15 cellular contexts compared by ENCODE assay signal in genomic region chr19:52648336-52648990, GRCh38. TPM values are rescaled to one million over a fixed set of nuclear protein-coding genes. Genes with fewer than 3 reads are reported as not detected.
DNase-seq lines count a peak whose midpoint lies in the region; FAIRE-seq and TF ChIP-seq lines count a peak whose summit lies in the region.
"Had no signal": no experiment of that assay in that cellular context is flagged by ENCODE, and none has a peak within 500 bp of the region (broad histone marks: within the 10 kb centered on the region; RNA-seq: fewer than 3 reads in every experiment).

No MANE protein-coding gene starts in this region.

- no peaks in the 10 kb centered on the region for H3K4me1 Mint-ChIP-seq in progenitor cell of endocrine pancreas (ENCODE audit: low read depth)
- H3K4me1 Mint-ChIP-seq: brain had no signal

- TF ChIP-seq CTCF in progenitor cell of endocrine pancreas (IDR thresholded peaks at IDR 0.05; ENCODE audit: unreplicated experiment) (no peak), sigmoid colon (IDR thresholded peaks at IDR 0.05) (no peak)

- H3K4me3 ChIP-seq in adipocyte (ENCODE audit: low read length) (peak overlapping the region; percentile 56), sigmoid colon (no peak overlapping the region)
- H3K4me3 ChIP-seq: ovary had no signal

- H3K27ac ChIP-seq in sigmoid colon: peak overlapping the region in 1 of 4 donors; percentile 43
- H3K27ac ChIP-seq: ovary had no signal

- FAIRE-seq in HTR-8/SVneo (lab: Jason Lieb, UNC) (no peak), GM19239 (lab: Jason Lieb, UNC) (no peak)
- FAIRE-seq: GM18507, islet of Langerhans had no signal

- peaks cover 19% of the 10 kb centered on the region for H3K36me3 ChIP-seq in adipocyte (ENCODE audit: control insufficient read depth, insufficient read depth, low read length, severe bottlenecking)
- peaks cover 5 to 25% (median 18%) of the 10 kb centered on the region in 4 donors for H3K36me3 ChIP-seq in sigmoid colon
- H3K36me3 ChIP-seq: ovary had no signal

- H3K9me3 ChIP-seq in adipocyte (ENCODE audit: control insufficient read depth, low read length): peaks cover 4% of the 10 kb centered on the region
- peaks cover 0 to 7% (median under 1%) of the 10 kb centered on the region in 4 donors for H3K9me3 ChIP-seq in sigmoid colon
- H3K9me3 ChIP-seq: ovary had no signal

- H3K9me3 Mint-ChIP-seq in progenitor cell of endocrine pancreas (ENCODE audit: low read depth): no peaks in the 10 kb centered on the region

- WGBS in sigmoid colon, 2 donors: 84 to 97% methylated on average over 3 of the region's 3 CpGs

- TF ChIP-seq POLR2A in sigmoid colon (IDR thresholded peaks at IDR 0.05): no peak

- intact Hi-C loops in sigmoid colon (cut with DNase I): no loop called here

- no peak overlapping the region for H3K4me3 Mint-ChIP-seq in progenitor cell of endocrine pancreas (ENCODE audit: low read depth)
- H3K4me3 Mint-ChIP-seq: brain had no signal

- peak overlapping the region; percentile 56 for H3K9ac ChIP-seq in adipocyte (ENCODE audit: low read length)

- DNase-seq in AG20443 (ENCODE audit: low spot score) (peak; percentile 14), adipocyte (ENCODE audit: low read depth) (peak; percentile 57), fibroblast of peridontal ligament (ENCODE audit: extremely low read depth) (peak; percentile 59), progenitor cell of endocrine pancreas (ENCODE audit: low spot score, unreplicated experiment) (no peak), HTR-8/SVneo (ENCODE audit: insufficient read length, low spot score) (no peak), sigmoid colon (no peak), GM19239 (ENCODE audit: insufficient read length, low spot score) (no peak), cerebellum (ENCODE audit: low spot score) (no peak)
- DNase-seq: activated effector memory CD4-positive, alpha-beta T cell treated with Interleukin-2 at 50 U/mL for 16 hours; DMS 273 treated with DMSO at 0.1 percent for 48 hours; NCI-H1694 treated with DMSO at 0.1 percent for 48 hours; ovary had no signal

- no peak for TF ChIP-seq EP300 in sigmoid colon (IDR thresholded peaks at IDR 0.05)

- H3K36me3 Mint-ChIP-seq in progenitor cell of endocrine pancreas (ENCODE audit: insufficient read depth): peaks cover 37% of the 10 kb centered on the region

- H3K27ac Mint-ChIP-seq in progenitor cell of endocrine pancreas: peak overlapping the region; percentile 46

- no peaks in the 10 kb centered on the region for H3K27me3 Mint-ChIP-seq in progenitor cell of endocrine pancreas
- H3K27me3 Mint-ChIP-seq: brain had no signal

- peaks cover 19% of the 10 kb centered on the region for H3K4me1 ChIP-seq in adipocyte (ENCODE audit: control insufficient read depth, insufficient read depth, low read length)
- H3K4me1 ChIP-seq in sigmoid colon: peaks cover 0 to 5% (median 0%) of the 10 kb centered on the region in 4 donors

- H3K27me3 ChIP-seq in adipocyte (replicated peaks; ENCODE audit: control insufficient read depth, insufficient read depth, low read length) (no peaks in the 10 kb centered on the region), sigmoid colon (no peaks in the 10 kb centered on the region)
- H3K27me3 ChIP-seq: ovary had no signal

RNA-seq across cellular contexts. Expression of gene ZNF83, which starts 10.3 kb away (rescaled TPM):
- total RNA-seq in progenitor cell of endocrine pancreas (72.1 and 79.7 TPM in 2 replicates), sigmoid colon (10 to 100 TPM; 49.2 to 96.7 (median 55.9) TPM), cerebellum (77.8 TPM)
- polyA plus RNA-seq in sigmoid colon: 10 to 100 TPM in 2 of 3 donors, 1 to 10 TPM in 1; 5.8 to 20.5 (median 10.2) TPM

Comparison
In these comparisons a context has a peak if more than half of its experiments do, and no peak if none do; other contexts are left out.
1. DNase-seq: peak in AG20443 (single experiment), adipocyte (single experiment) and fibroblast of peridontal ligament (single experiment); none in progenitor cell of endocrine pancreas (single experiment), HTR-8/SVneo (single experiment), sigmoid colon (single experiment), GM19239 (single experiment) and cerebellum (single experiment).